Comparison of ENCODE assay signal across 9 cellular contexts in the genomic region with DNA sequence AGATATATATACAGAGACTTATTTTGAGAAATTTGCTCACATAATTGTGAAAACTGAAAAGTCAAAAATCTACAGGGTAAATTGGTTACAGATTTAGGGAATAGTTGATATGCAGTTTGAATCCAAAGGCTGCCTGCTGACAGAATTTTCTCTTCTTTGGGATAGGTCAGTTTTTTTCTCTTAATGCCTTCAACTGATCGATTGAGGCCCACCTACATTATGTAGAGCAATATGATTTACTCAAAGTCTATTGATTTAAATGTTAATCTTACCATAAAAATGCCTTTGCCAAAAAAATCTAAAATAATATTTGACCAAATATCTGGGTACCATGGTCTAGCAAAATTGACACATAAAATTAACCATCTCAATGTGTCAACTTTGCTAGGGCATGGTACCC. TPM values are rescaled to one million over a fixed set of nuclear protein-coding genes. Genes with fewer than 3 reads are reported as not detected.
"Had no signal": no experiment of that assay in that cellular context is flagged by ENCODE, and none has a peak within 500 bp of the region (broad histone marks: within the 10 kb centered on the region; RNA-seq: fewer than 3 reads in every experiment).

No MANE protein-coding gene starts in this region.

- H3K36me3 Mint-ChIP-seq: IgD-negative memory B cell had no signal

- FAIRE-seq: HepG2, HTR-8/SVneo had no signal

- H3K27ac ChIP-seq: HL-60, KMS-11 had no signal

- DNase-seq: IMR-90, KBM-7, KG1 had no signal

- H3K4me3 Mint-ChIP-seq: IgD-negative memory B cell had no signal

- H3K27ac Mint-ChIP-seq: IgD-negative memory B cell had no signal

- ATAC-seq: HepG2 had no signal

- H3K4me2 ChIP-seq: KMS-11 had no signal

- H3K9ac ChIP-seq: KMS-11 had no signal

- H3K4me1 Mint-ChIP-seq: IgD-negative memory B cell had no signal

RNA-seq across cellular contexts. Expression of gene GHR, which starts 3.9 kb away (rescaled TPM):
- total RNA-seq: HepG2, HT-29 had no signal
- polyA plus RNA-seq: IgD-negative memory B cell had no signal
